Comparison of ENCODE assay signal across 24 cellular contexts in the genomic region with DNA sequence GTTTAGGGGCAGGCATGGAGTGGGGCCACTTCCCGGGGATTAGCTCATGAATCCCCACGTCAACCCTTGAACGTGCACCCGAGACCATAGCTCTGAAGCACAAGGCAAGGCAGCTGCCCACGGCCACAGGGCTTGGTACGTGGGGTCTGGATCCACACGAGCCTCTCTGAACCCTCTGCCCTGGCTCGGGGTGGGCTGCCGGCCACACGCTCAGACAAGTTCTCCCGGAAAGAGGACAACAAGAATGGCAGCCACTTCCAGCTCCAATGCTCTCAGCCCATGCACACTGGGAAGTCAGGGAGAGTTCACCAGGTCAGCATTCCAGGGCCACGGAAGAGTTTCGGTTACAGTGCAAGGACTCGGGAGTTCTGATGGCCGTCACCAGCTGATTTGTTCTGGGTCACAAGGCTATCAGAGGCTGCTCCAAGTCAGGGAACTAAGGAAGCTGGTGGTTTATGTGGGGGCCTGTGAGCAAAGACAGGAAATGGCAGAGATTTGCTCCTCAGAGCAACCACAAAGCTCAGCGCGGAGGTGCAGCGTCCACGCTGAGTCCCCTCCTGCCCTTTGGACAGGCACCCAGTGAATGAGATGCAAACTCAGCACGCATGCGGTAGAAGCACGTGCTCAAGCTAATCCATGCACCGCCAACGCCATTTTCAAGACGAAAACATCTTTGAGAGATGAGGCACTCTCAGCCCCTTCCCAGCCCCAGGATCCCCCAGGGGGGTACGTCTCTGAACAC.
DNase-seq lines count a peak whose midpoint lies in the region; ATAC-seq and TF ChIP-seq lines count a peak whose summit lies in the region.
"Had no signal": no experiment of that assay in that cellular context is flagged by ENCODE, and none has a peak within 500 bp of the region (broad histone marks: within the 10 kb centered on the region; RNA-seq: fewer than 3 reads in every experiment).

No MANE protein-coding gene starts in this region.

- TF ChIP-seq CTCF in endothelial cell (IDR thresholded peaks at IDR 0.05; ENCODE audit: unreplicated experiment) (no peak), smooth muscle cell (IDR thresholded peaks at IDR 0.05; ENCODE audit: borderline replicate concordance, insufficient read depth, poor library complexity, severe bottlenecking) (no peak), foreskin keratinocyte (conservative IDR thresholded peaks at IDR 0.05) (no peak), foreskin fibroblast (IDR thresholded peaks at IDR 0.05; ENCODE audit: low read depth, low read length) (no peak)

- H4K20me1 ChIP-seq in smooth muscle cell (ENCODE audit: low read depth), result no peaks in the 10 kb centered on the region

- peaks cover 3% of the 10 kb centered on the region for H3K9me3 Mint-ChIP-seq in endothelial cell (ENCODE audit: unreplicated experiment)

- ATAC-seq in foreskin keratinocyte, result no peak
- ATAC-seq: activated CD4-positive, CD25-positive, alpha-beta regulatory T cell treated with anti-CD3 and anti-CD28 coated beads, Interleukin-2, amount 50 U/mL, for 24 hours; activated naive CD4-positive, alpha-beta T cell treated with anti-CD3 and anti-CD28 coated beads, Interleukin-2, amount 50 U/mL, for 72 hours had no signal

- DNase-seq in RPMI7951 (ENCODE audit: low read depth) (peak; percentile 80), endothelial cell (ENCODE audit: low spot score) (no peak), smooth muscle cell (lab: John Stamatoyannopoulos, UW; ENCODE audit: unreplicated experiment) (no peak), ureter (ENCODE audit: low spot score) (no peak), foreskin keratinocyte (no peak), foreskin fibroblast (no peak)
- DNase-seq: activated CD4-positive, alpha-beta memory T cell treated with anti-CD3 and anti-CD28 coated beads, Interleukin-2, amount 10 ng/mL, durations not matched to agents 7 days and 5 days; activated CD8-positive, alpha-beta memory T cell treated with anti-CD3 and anti-CD28 coated beads, Interleukin-2, amount 50 U/mL, for 48 hours; CD4-positive, alpha-beta memory T cell; cortex of kidney; glutamatergic neuron; kidney; NCI-H1417 treated with DMSO at 0.1 percent for 48 hours; NCI-H2107; NCI-H774; small intestine; substantia nigra; T-helper 1 cell; upper lobe of left lung had no signal

- H3F3A ChIP-seq in smooth muscle cell (ENCODE audit: low read depth), result no peaks in the 10 kb centered on the region

- H3K9me3 ChIP-seq in mesodermal cell (ENCODE audit: control insufficient read depth, low read length), result peaks cover 10% of the 10 kb centered on the region
- H3K9me3 ChIP-seq in smooth muscle cell (replicated peaks; ENCODE audit: low read depth), result no peaks in the 10 kb centered on the region
- H3K9me3 ChIP-seq: SJSA1, upper lobe of left lung had no signal

- WGBS in mesodermal cell (ENCODE audit: insufficient coverage in 2 of 2), 2 experiments, result 93% methylated on average over 20 to 26 of the region's 26 CpGs
- 54% methylated on average over 26 of the region's 26 CpGs for WGBS in smooth muscle cell (ENCODE audit: low lambda C conversion rate)

- H3K27ac ChIP-seq in mesodermal cell (ENCODE audit: low read depth, low read length, severe bottlenecking) (peak overlapping the region; percentile 54), smooth muscle cell (ENCODE audit: low read depth) (peak overlapping the region; percentile 48), foreskin keratinocyte (no peak overlapping the region)
- H3K27ac ChIP-seq: SJSA1, upper lobe of left lung had no signal

- no peak overlapping the region for H3K4me3 ChIP-seq in mesodermal cell (ENCODE audit: extremely low read depth, insufficient read depth, low read length, poor library complexity, severe bottlenecking)
- H3K4me3 ChIP-seq in smooth muscle cell, result no peak overlapping the region
- H3K4me3 ChIP-seq in foreskin fibroblast (ENCODE audit: low read depth in 1 of 2, low read length in 2 of 2), result no peak overlapping the region
- H3K4me3 ChIP-seq: SJSA1, upper lobe of left lung had no signal

- H3K4me1 Mint-ChIP-seq in endothelial cell (ENCODE audit: unreplicated experiment), result peaks cover 28% of the 10 kb centered on the region
- H3K4me1 Mint-ChIP-seq: activated CD4-positive, alpha-beta memory T cell treated with anti-CD3 and anti-CD28 coated beads, Interleukin-2, amount 10 ng/mL, durations not matched to agents 7 days and 5 days had no signal

- H3K9ac ChIP-seq in smooth muscle cell (ENCODE audit: low read depth), result no peak overlapping the region

- H3K27ac Mint-ChIP-seq in endothelial cell (ENCODE audit: unreplicated experiment), result peak overlapping the region; percentile 16
- H3K27ac Mint-ChIP-seq: activated CD4-positive, alpha-beta memory T cell treated with anti-CD3 and anti-CD28 coated beads, Interleukin-2, amount 10 ng/mL, durations not matched to agents 7 days and 5 days; activated naive CD4-positive, alpha-beta T cell treated with anti-CD3 and anti-CD28 coated beads, Interleukin-2, amount 50 U/mL, for 72 hours; activated T-helper 2 cell treated with anti-CD3 and anti-CD28 coated beads, Interferon-gamma antibody, Interleukin-2, Interleukin-4, amounts not matched to agents 10 μg/mL and 5 μg/mL and 100 μg/mL, durations not matched to agents 14 hours and 24 hours and 36 hours; CD4-positive, alpha-beta memory T cell had no signal

- H3K27me3 Mint-ChIP-seq in endothelial cell (ENCODE audit: unreplicated experiment), result peaks cover 6% of the 10 kb centered on the region

- peaks cover 5% of the 10 kb centered on the region for H3K36me3 Mint-ChIP-seq in endothelial cell (ENCODE audit: low read depth, unreplicated experiment)
- H3K36me3 Mint-ChIP-seq: CD4-positive, alpha-beta memory T cell had no signal

- H3K79me2 ChIP-seq in smooth muscle cell (ENCODE audit: low read depth), result no peaks in the 10 kb centered on the region

- no peak overlapping the region for H2AFZ ChIP-seq in smooth muscle cell (ENCODE audit: low read depth)

- H3K36me3 ChIP-seq in mesodermal cell (ENCODE audit: control insufficient read depth, insufficient read depth, low read length), result no peaks in the 10 kb centered on the region
- no peaks in the 10 kb centered on the region for H3K36me3 ChIP-seq in smooth muscle cell (ENCODE audit: low read depth)
- H3K36me3 ChIP-seq: SJSA1, upper lobe of left lung had no signal

- peak overlapping the region; percentile 16 for H3K4me2 ChIP-seq in smooth muscle cell

- H3K4me3 Mint-ChIP-seq in endothelial cell (ENCODE audit: unreplicated experiment), result no peak overlapping the region
- H3K4me3 Mint-ChIP-seq: activated CD4-positive, alpha-beta memory T cell treated with anti-CD3 and anti-CD28 coated beads, Interleukin-2, amount 10 ng/mL, durations not matched to agents 7 days and 5 days; CD4-positive, alpha-beta memory T cell had no signal

- H3K4me1 ChIP-seq in mesodermal cell (ENCODE audit: control insufficient read depth, insufficient read depth, low read length, poor library complexity, severe bottlenecking), result peaks cover 19% of the 10 kb centered on the region
- H3K4me1 ChIP-seq in smooth muscle cell (ENCODE audit: low read depth), result peaks cover 10% of the 10 kb centered on the region
- H3K4me1 ChIP-seq in foreskin keratinocyte, result no peaks in the 10 kb centered on the region

- no peaks in the 10 kb centered on the region for H3K27me3 ChIP-seq in smooth muscle cell (ENCODE audit: low read depth)
- no peaks in the 10 kb centered on the region for H3K27me3 ChIP-seq in foreskin keratinocyte
- H3K27me3 ChIP-seq: SJSA1 had no signal
